Comparison of ENCODE assay signal across 8 cellular contexts in genomic region chr22:40024201-40025061, GRCh38. TPM values are rescaled to one million over a fixed set of nuclear protein-coding genes. Genes with fewer than 3 reads are reported as not detected.
A peak's percentile ranks its signal among the peaks of the same experiment; 100 is the strongest.
DNase-seq lines count a peak whose midpoint lies in the region; ATAC-seq and TF ChIP-seq lines count a peak whose summit lies in the region.
"Had no signal": no experiment of that assay in that cellular context is flagged by ENCODE, and none has a peak within 500 bp of the region (broad histone marks: within the 10 kb centered on the region; RNA-seq: fewer than 3 reads in every experiment).

No MANE protein-coding gene starts in this region.

- H3K4me3 ChIP-seq in GM12875 (ENCODE audit: low read depth, low read length) (no peak overlapping the region), WERI-Rb-1 (ENCODE audit: low read depth, low read length) (no peak overlapping the region), breast epithelium (no peak overlapping the region)

- intact Hi-C loops in breast epithelium (cut with DNase I; ENCODE audit: low total_unique reads) = loop anchor here (10.0 kb wide), 1 partner anchor 490 kb away; the partner anchor contains the start of gene RPS19BP1

- no peak for ATAC-seq in GM18868 (IDR thresholded peaks at IDR 0.05; ENCODE audit: unreplicated experiment)

- no peak for TF ChIP-seq POLR2A in breast epithelium (IDR thresholded peaks at IDR 0.05)

- H3K36me3 ChIP-seq in WERI-Rb-1 (no peaks in the 10 kb centered on the region; the same call in 1 of the 2 replicates), breast epithelium (no peaks in the 10 kb centered on the region)

- H3K27ac ChIP-seq in WERI-Rb-1 = no peak overlapping the region; the same call in 1 of the 2 replicates
- no peak overlapping the region for H3K27ac ChIP-seq in breast epithelium
- H3K27ac ChIP-seq: epithelial cell of prostate had no signal

- no peaks in the 10 kb centered on the region for H3K9me3 ChIP-seq in WERI-Rb-1 (ENCODE audit: severe bottlenecking)
- H3K9me3 ChIP-seq in breast epithelium = no peaks in the 10 kb centered on the region

- H3K27me3 ChIP-seq in WERI-Rb-1 (ENCODE audit: insufficient read depth, low read depth, severe bottlenecking) = no peaks in the 10 kb centered on the region
- H3K27me3 ChIP-seq in breast epithelium = no peaks in the 10 kb centered on the region

- DNase-seq in NCI-H1930 (lab: John Stamatoyannopoulos, UW) (peak; percentile 47 to 60), WERI-Rb-1 (peak; percentile 75), breast epithelium (ENCODE audit: low spot score in 2 of 2) (no peak), kidney glomerular epithelial cell (lab: John Stamatoyannopoulos, UW) (peak; percentile 35)
- peak; percentile 64 for DNase-seq in stimulated activated CD4-positive, alpha-beta T cell treated with anti-CD3 and anti-CD28 coated beads, Interleukin-4, amount 100 ng/mL, for 1 hour

- peaks cover 0 to 14% of the 10 kb centered on the region in 2 donors for H3K4me1 ChIP-seq in breast epithelium

- TF ChIP-seq CTCF in GM12875 (IDR thresholded peaks at IDR 0.05; ENCODE audit: borderline replicate concordance, insufficient read depth, low read depth, low read length) = peak; percentile 91
- peak; percentile 94 for TF ChIP-seq CTCF in WERI-Rb-1 (IDR thresholded peaks at IDR 0.05; ENCODE audit: low read depth, low read length)
- TF ChIP-seq CTCF in breast epithelium (IDR thresholded peaks at IDR 0.05) = peak; percentile 19 to 76 (median 76)

RNA-seq across cellular contexts. Expression of gene FAM83F, which starts 29.7 kb away (rescaled TPM):
- total RNA-seq in breast epithelium = 10 to 100 TPM in 1 of 3 donors, 1 to 10 TPM in 2; 4.5 to 15.5 (median 7.5) TPM

Comparison
In these comparisons a context has a peak if more than half of its experiments do, and no peak if none do; other contexts are left out.
1. DNase-seq: peak in NCI-H1930 (2 of 2), WERI-Rb-1 (single experiment), kidney glomerular epithelial cell (single experiment) and stimulated activated CD4-positive, alpha-beta T cell treated with anti-CD3 and anti-CD28 coated beads, Interleukin-4, amount 100 ng/mL, for 1 hour (single experiment); none in breast epithelium (0 of 2).
2. Peak in every context shown above with its lines, with median percentiles within 50 percentile points of each other: CTCF ChIP-seq.